In genomic region chr20:2840138-2840966, GRCh38 we compare ENCODE assay signal across 8 cellular contexts. TPM values are rescaled to one million over a fixed set of nuclear protein-coding genes. Genes with fewer than 3 reads are reported as not detected.
DNase-seq lines count a peak whose midpoint lies in the region; ATAC-seq, FAIRE-seq and TF ChIP-seq lines count a peak whose summit lies in the region.

TSS of gene PCED1A (minus strand) at chr20:2840655. CDS start at chr20:2839912, 743 bp downstream.
TSS of gene VPS16 (plus strand) at chr20:2840745. CDS start at chr20:2840775, 30 bp downstream.

- WGBS in A549 (ENCODE audit: missing lambda C conversion rate): 12% methylated on average over 35 of the region's 98 CpGs

- H3K4me3 Mint-ChIP-seq in WTC11: peak within 1 kb of the TSS; percentile 75

- peak within 1 kb of the TSS; percentile 84 to 95 for H3K27ac ChIP-seq in A549

- peak; percentile 90 to 99 for DNase-seq in A549 (ENCODE audit: low read depth in 1 of 2, low spot score in 1 of 2)
- DNase-seq in NCI-H2227 treated with DMSO at 0.1 percent for 48 hours (lab: John Stamatoyannopoulos, UW): peak; percentile 84
- DNase-seq in WTC11 (ENCODE audit: low spot score): peak; percentile 81
- peak; percentile 86 to 90 for DNase-seq in cardiac fibroblast (ENCODE audit: low read depth in 2 of 2)
- DNase-seq in iris pigment epithelial cell (ENCODE audit: low read depth): peak; percentile 88
- peak; percentile 87 for DNase-seq in stimulated activated CD4-positive, alpha-beta T cell treated with anti-CD3 and anti-CD28 coated beads, Interleukin-12 subunit alpha, Interleukin-12 subunit beta, amount 100 ng/mL, for 4 hours

- peaks cover 27% of the 10 kb centered on the region for H3K27me3 Mint-ChIP-seq in WTC11 (ENCODE audit: low read depth)

- peaks cover 17% of the 10 kb centered on the region for H3K4me1 ChIP-seq in A549

- TF ChIP-seq CTCF in A549 (IDR thresholded peaks at IDR 0.05) (no peak), WTC11 (IDR thresholded peaks at IDR 0.05) (no peak), cardiac fibroblast (IDR thresholded peaks at IDR 0.05; ENCODE audit: low read depth, low read length) (no peak)

- 0 out of 5 replicates have a peak, but pooled peaks of 1 of the 2 experiments have one; percentile 8 for TF ChIP-seq RAD21 in A549 (conservative IDR thresholded peaks at IDR 0.05 in 1 of 2, IDR thresholded peaks at IDR 0.05 in 1 of 2)

- H3K4me3 ChIP-seq in A549 (peak within 1 kb of the TSS; percentile 92), cardiac fibroblast (replicated peaks in 1 of 2; ENCODE audit: low read depth in 2 of 2, low read length in 2 of 2) (peak within 1 kb of the TSS; percentile 88 to 92)

- H3K36me3 Mint-ChIP-seq in WTC11: peaks cover 11% of the 10 kb centered on the region

- CTCF ChIA-PET in A549 (lab: Yijun Ruan, JAX) (interaction anchor here (0.6 to 4.9 kb wide), 6 partner anchors 11 to 441 kb away, joined by 3 to 33 read pairs (median 5); partner anchors contain the start of gene TMEM239), WTC11 (lab: Charles Lee) (interaction anchor here (0.9 to 2.0 kb wide), 5 partner anchors 8 to 84 kb away, joined by 3 to 10 read pairs (median 4); partner anchors contain the start of genes CPXM1 and TMEM239)

- peak within 1 kb of the TSS; percentile 88 for H3K4me2 ChIP-seq in A549

- TF ChIP-seq POLR2A in A549 (IDR thresholded peaks at IDR 0.05; ENCODE audit: low read length): peak; percentile 86
- TF ChIP-seq POLR2A in GM18526 (IDR thresholded peaks at IDR 0.05; ENCODE audit: extremely low read depth, insufficient read length): peak; percentile 74

- no peak within 1 kb of the TSS for H3K27ac Mint-ChIP-seq in WTC11

- peaks cover 8% of the 10 kb centered on the region for H3K4me1 Mint-ChIP-seq in WTC11

- peak; percentile 98 to 100 for ATAC-seq in A549
- peak; percentile 89 for ATAC-seq in HG03064 (IDR thresholded peaks at IDR 0.05; ENCODE audit: low read depth, unreplicated experiment)
- ATAC-seq in WTC11: peak; percentile 92

- POLR2A ChIA-PET in A549 (lab: Yijun Ruan, JAX): interaction anchor here (0.5 to 1.4 kb wide), 9 partner anchors 9 to 188 kb away, joined by 3 to 4 read pairs (median 3); partner anchors contain the start of genes NOP56 and PTPRA
- POLR2A ChIA-PET in WTC11 (lab: Charles Lee): interaction anchor here (0.6 kb wide), 1 partner anchor 257 kb away, joined by 7 read pairs; no protein-coding TSS in a partner anchor

- FAIRE-seq in A549 (lab: Jason Lieb, UNC): peak; percentile 13

- no peaks in the 10 kb centered on the region for H3K9me3 ChIP-seq in A549

- H3K9me3 Mint-ChIP-seq in WTC11: peaks cover 5% of the 10 kb centered on the region

- TF ChIP-seq EP300 in A549 (IDR thresholded peaks at IDR 0.05): no peak

TF ChIP-seq in A549, 52 proteins besides CTCF, POLR2A, EP300 and RAD21 (continues in another document):
- TF ChIP-seq HDAC2 (IDR thresholded peaks at IDR 0.05): peak; percentile 76; the same call in 1 of the 2 replicates
- TF ChIP-seq KDM5A (IDR thresholded peaks at IDR 0.05): no peak
- no peak for TF ChIP-seq ELK1 (IDR thresholded peaks at IDR 0.05; ENCODE audit: low read depth, low read length)
- no peak for TF ChIP-seq BHLHE40 (IDR thresholded peaks at IDR 0.05; ENCODE audit: low read depth, low read length)
- TF ChIP-seq CBX2 (IDR thresholded peaks at IDR 0.05; ENCODE audit: borderline replicate concordance, low read depth): no peak
- TF ChIP-seq BCL3 (IDR thresholded peaks at IDR 0.05): peak; percentile 73; the same call in 2 of the 3 replicates
- TF ChIP-seq HES2 (IDR thresholded peaks at IDR 0.05): no peak
- TF ChIP-seq TP53 (CRISPR knock-in tag; IDR thresholded peaks at IDR 0.05): no peak; the same call in none of the 2 replicates
- no peak for TF ChIP-seq JUNB (IDR thresholded peaks at IDR 0.05)
- peak; percentile 62; the same call in 1 of the 2 replicates for TF ChIP-seq EHF (CRISPR knock-in tag; IDR thresholded peaks at IDR 0.05)

TF ChIP-seq in WTC11, 78 proteins besides CTCF, POLR2A, EP300 and RAD21 (continues in another document):
- no peak for TF ChIP-seq ZSCAN18 (CRISPR knock-in tag; IDR thresholded peaks at IDR 0.05)
- TF ChIP-seq MAX (CRISPR knock-in tag; IDR thresholded peaks at IDR 0.05): peak; percentile 99
- no peak for TF ChIP-seq SOX15 (CRISPR knock-in tag; IDR thresholded peaks at IDR 0.05)
- peak; percentile 77; the same call in 1 of the 2 replicates for TF ChIP-seq NR3C1 (CRISPR knock-in tag; conservative IDR thresholded peaks at IDR 0.05; ENCODE audit: low read depth)
- TF ChIP-seq PREB (CRISPR knock-in tag; IDR thresholded peaks at IDR 0.05; ENCODE audit: borderline replicate concordance): peak; percentile 58; the same call in 1 of the 2 replicates
- no peak for TF ChIP-seq ZNF512 (CRISPR knock-in tag; IDR thresholded peaks at IDR 0.05; ENCODE audit: borderline replicate concordance)
- peak; percentile 86; the same call in 1 of the 2 replicates for TF ChIP-seq RELA (CRISPR knock-in tag; IDR thresholded peaks at IDR 0.05; ENCODE audit: borderline replicate concordance)
- TF ChIP-seq E2F4 (CRISPR knock-in tag; IDR thresholded peaks at IDR 0.05; ENCODE audit: borderline replicate concordance, low read depth): peak; percentile 25; the same call in 1 of the 2 replicates

RNA-seq across cellular contexts. Expression of gene PCED1A, which starts in this region (rescaled TPM):
- 25.7 and 31.4 TPM in 2 replicates for polyA plus RNA-seq in A549 (2011; rRNA removed)
- polyA plus RNA-seq in A549 (2012; cell fraction: cytosol; rRNA removed): 36.6 and 38.1 TPM in 2 replicates
- polyA plus RNA-seq in A549 (2012; cell fraction: nucleus; rRNA removed): 248 and 268 TPM in 2 replicates
- polyA plus RNA-seq in A549 (2017; fragmentation: RNase III; extraction: RNeasy Plus Mini Kit Qiagen cat#74134 plus additional on column Dnase treatment): 30.5 to 43.8 TPM (median 43.2 TPM) in 3 replicates
- polyA minus RNA-seq in A549 (2011; rRNA and poly(A)+ RNA removed): 13.2 and 17.7 TPM in 2 replicates
- 19.7 to 37.0 TPM (median 33.5 TPM) in 3 replicates for total RNA-seq in WTC11 (2021)

RNA-seq across cellular contexts. Expression of gene VPS16, which starts in this region (rescaled TPM):
- polyA plus RNA-seq in A549 (2011; rRNA removed) (33.0 and 35.5 TPM in 2 replicates), A549 (2017; fragmentation: RNase III; extraction: RNeasy Plus Mini Kit Qiagen cat#74134 plus additional on column Dnase treatment) (34.3 to 38.2 TPM (median 37.5 TPM) in 3 replicates)
- 41.2 and 43.3 TPM in 2 replicates for polyA plus RNA-seq in A549 (2012; cell fraction: cytosol; rRNA removed)
- polyA plus RNA-seq in A549 (2012; cell fraction: nucleus; rRNA removed): 161 and 181 TPM in 2 replicates
- polyA minus RNA-seq in A549 (2011; rRNA and poly(A)+ RNA removed): 47.5 and 50.4 TPM in 2 replicates
- total RNA-seq in WTC11 (2021): 26.2 to 29.1 TPM (median 27.8 TPM) in 3 replicates

Comparison
In these comparisons a context has a peak if more than half of its experiments do, and no peak if none do; other contexts are left out.
1. Peak in every context shown above with its lines: DNase-seq, ATAC-seq, H3K4me3 ChIP-seq and H3K27ac ChIP-seq.